1 cellular context compared by ENCODE assay signal in the genomic region with DNA sequence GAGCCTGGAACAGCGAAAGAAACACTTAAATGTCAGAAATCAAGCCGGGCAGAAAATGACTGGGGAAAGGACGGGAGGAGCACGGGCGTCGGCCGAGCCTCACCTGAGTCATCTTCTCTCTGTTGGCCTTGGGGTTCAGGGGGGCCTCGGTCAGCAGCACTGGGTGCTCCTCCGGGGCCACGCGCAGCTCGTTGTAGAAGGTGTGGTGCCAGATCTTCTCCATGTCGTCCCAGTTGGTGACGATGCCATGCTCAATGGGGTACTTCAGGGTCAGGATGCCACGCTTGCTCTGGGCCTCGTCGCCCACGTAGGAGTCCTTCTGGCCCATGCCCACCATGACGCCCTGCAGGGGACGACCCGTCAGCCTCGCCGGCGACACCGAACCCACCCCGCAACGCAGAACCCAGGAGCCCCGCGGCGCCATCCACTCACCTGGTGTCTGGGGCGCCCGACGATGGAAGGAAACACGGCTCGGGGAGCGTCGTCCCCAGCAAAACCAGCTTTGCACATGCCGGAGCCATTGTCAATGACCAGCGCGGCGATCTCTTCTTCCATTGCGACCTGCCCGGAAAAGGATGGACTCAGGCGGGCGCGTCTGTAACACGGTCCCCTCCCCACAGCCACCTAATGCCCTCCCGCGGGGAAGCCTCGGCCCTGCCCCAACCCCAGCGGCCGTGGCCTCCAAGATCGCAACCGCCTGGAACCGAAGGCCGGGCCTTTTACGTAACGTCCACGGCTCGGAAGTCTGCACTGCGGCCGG.
TF ChIP-seq lines count a peak whose summit lies in the region.

No MANE protein-coding gene starts in this region.

TF ChIP-seq in K562, 482 proteins besides CTCF, POLR2A, EP300 and RAD21 (continued from another document):
- TF ChIP-seq AFF4 (CRISPR knock-in tag; IDR thresholded peaks at IDR 0.05) (no peak; the same call in none of the 2 replicates), SNIP1 (IDR thresholded peaks at IDR 0.05; ENCODE audit: low read depth) (no peak), ZEB2 (IDR thresholded peaks at IDR 0.05) (no peak)
TF ChIP-seq in K562: peak in this region for 68.
